Comparison of ENCODE assay signal across 23 cellular contexts in genomic region chr9:107273634-107274033, GRCh38. TPM values are rescaled to one million over a fixed set of nuclear protein-coding genes. Genes with fewer than 3 reads are reported as not detected.
DNase-seq lines count a peak whose midpoint lies in the region; ATAC-seq, FAIRE-seq and TF ChIP-seq lines count a peak whose summit lies in the region.
"Had no signal": no experiment of that assay in that cellular context is flagged by ENCODE, and none has a peak within 500 bp of the region (broad histone marks: within the 10 kb centered on the region; RNA-seq: fewer than 3 reads in every experiment).

No MANE protein-coding gene starts in this region.

- in situ Hi-C loops in GM13977 (cut with MboI; ENCODE audit: low pct_unique_long_range_greater_than_20kb, low sequenced_read_pairs, unreplicated experiment) = no loop called here
- in situ Hi-C loops in KBM-7 (cut with MboI; ENCODE audit: low pct_unique_long_range_greater_than_20kb, low sequenced_read_pairs) = no loop called here

- H3K4me1 Mint-ChIP-seq in mesothelial cell of epicardium = peaks cover 21% of the 10 kb centered on the region

- H3K27me3 Mint-ChIP-seq in mesothelial cell of epicardium (ENCODE audit: low read depth) = no peaks in the 10 kb centered on the region

- H3K4me3 ChIP-seq in HUES6 (ENCODE audit: low read depth, low read length) = no peak overlapping the region
- H3K4me3 ChIP-seq: body of pancreas, coronary artery, vagina had no signal

- 0 out of 2 replicates have a peak, but pooled peaks cover 4% of the 10 kb centered on the region for H3K4me1 ChIP-seq in HUES6 (ENCODE audit: control insufficient read depth, insufficient read depth, low read length)
- H3K4me1 ChIP-seq: body of pancreas had no signal

- TF ChIP-seq POLR2A in GM12891 (IDR thresholded peaks at IDR 0.05; ENCODE audit: low read depth, low read length) = no peak

- H3K9ac ChIP-seq in HUES6 (ENCODE audit: low read length) = peak overlapping the region; percentile 11

- H3K36me3 ChIP-seq in HUES6 (ENCODE audit: control insufficient read depth, insufficient read depth, low read length) = no peaks in the 10 kb centered on the region
- H3K36me3 ChIP-seq: vagina, WERI-Rb-1 had no signal

- H3K27me3 ChIP-seq in HUES6 (ENCODE audit: control insufficient read depth, insufficient read depth, low read length) = no peaks in the 10 kb centered on the region
- H3K27me3 ChIP-seq: body of pancreas, foreskin keratinocyte, vagina had no signal

- no peaks in the 10 kb centered on the region for H3K9me3 Mint-ChIP-seq in mesothelial cell of epicardium
- H3K9me3 Mint-ChIP-seq: activated CD4-positive, alpha-beta memory T cell treated with anti-CD3 and anti-CD28 coated beads for 36 hours had no signal

- TF ChIP-seq CTCF in GM10266 (IDR thresholded peaks at IDR 0.05; ENCODE audit: control insufficient read depth, insufficient read depth, low read depth, missing control alignments) (peak; percentile 7), mesothelial cell of epicardium (IDR thresholded peaks at IDR 0.05; ENCODE audit: unreplicated experiment) (no peak), GM13977 (IDR thresholded peaks at IDR 0.05; ENCODE audit: extremely low read depth, insufficient read depth, missing control alignments) (no peak)

- H3K36me3 Mint-ChIP-seq in mesothelial cell of epicardium = no peaks in the 10 kb centered on the region
- H3K36me3 Mint-ChIP-seq: activated CD4-positive, alpha-beta memory T cell treated with anti-CD3 and anti-CD28 coated beads for 36 hours had no signal

- DNase-seq in GM10266 (ENCODE audit: extremely low spot score) = no peak
- DNase-seq in mesothelial cell of epicardium (ENCODE audit: low spot score in 2 of 2, unreplicated experiment in 2 of 2) = no peak
- DNase-seq in GM13977 (ENCODE audit: low spot score) = no peak
- DNase-seq in NCI-H2171 treated with DMSO at 0.1 percent for 48 hours (lab: John Stamatoyannopoulos, UW) = no peak
- no peak for DNase-seq in GM12891 (ENCODE audit: insufficient read length, low spot score)
- DNase-seq in KBM-7 = no peak
- DNase-seq: activated CD4-positive, alpha-beta memory T cell treated with anti-CD3 and anti-CD28 coated beads for 36 hours; activated naive CD4-positive, alpha-beta T cell treated with anti-CD3 and anti-CD28 coated beads, Interleukin-2, amount 50 U/mL, for 16 hours; activated T-cell treated with anti-CD3 and anti-CD28 coated beads, Interleukin-2, amount 50 U/mL, for 1 hour; body of pancreas; foreskin keratinocyte; hypothalamus; NCI-H1436; NCI-H446; retina; SHP77 treated with DMSO at 0.1 percent for 48 hours; stimulated activated naive CD8-positive, alpha-beta T cell treated with anti-CD3 and anti-CD28 coated beads, Interleukin-15, Interleukin-2, amounts not matched to agents 100 U/mL and 50 U/mL, for 24 hours; WERI-Rb-1 had no signal

- peak; percentile 8 for ATAC-seq in GM21390 (IDR thresholded peaks at IDR 0.05; ENCODE audit: unreplicated experiment)
- ATAC-seq: body of pancreas; foreskin keratinocyte; stimulated activated naive CD8-positive, alpha-beta T cell treated with anti-CD3 and anti-CD28 coated beads, Interleukin-15, Interleukin-2, amounts not matched to agents 100 U/mL and 50 U/mL, for 24 hours had no signal

- H3K27ac Mint-ChIP-seq in mesothelial cell of epicardium = peak overlapping the region; percentile 33
- H3K27ac Mint-ChIP-seq: activated CD4-positive, alpha-beta memory T cell treated with anti-CD3 and anti-CD28 coated beads for 36 hours had no signal

- FAIRE-seq in GM12891 (lab: Jason Lieb, UNC) = no peak
- FAIRE-seq: HTR-8/SVneo had no signal

- H3K27ac ChIP-seq in HUES6 (ENCODE audit: low read depth, low read length) = no peak overlapping the region
- H3K27ac ChIP-seq: body of pancreas, coronary artery, foreskin keratinocyte, vagina, WERI-Rb-1 had no signal

- no peaks in the 10 kb centered on the region for H3K9me3 ChIP-seq in HUES6 (ENCODE audit: control insufficient read depth, insufficient read depth, low read depth, low read length)
- H3K9me3 ChIP-seq: body of pancreas, vagina had no signal

- H3K4me3 Mint-ChIP-seq in mesothelial cell of epicardium = no peak overlapping the region
- H3K4me3 Mint-ChIP-seq: activated CD4-positive, alpha-beta memory T cell treated with anti-CD3 and anti-CD28 coated beads for 36 hours had no signal

TF ChIP-seq in GM12891, 5 proteins besides CTCF, POLR2A, EP300 and RAD21:
- TF ChIP-seq SPI1 (IDR thresholded peaks at IDR 0.05; ENCODE audit: low read depth, low read length) (no peak), PAX5 (IDR thresholded peaks at IDR 0.05; ENCODE audit: insufficient read depth, low read length, severe bottlenecking) (no peak), TAF1 (IDR thresholded peaks at IDR 0.05; ENCODE audit: low read depth, low read length) (no peak), POLR2AphosphoS5 (IDR thresholded peaks at IDR 0.05; ENCODE audit: low read depth, low read length) (no peak), POU2F2 (IDR thresholded peaks at IDR 0.05; ENCODE audit: low read depth, low read length) (no peak)
TF ChIP-seq in GM12891: peak in this region for 0.

RNA-seq across cellular contexts. Expression of gene RAD23B, which starts 9.4 kb away (rescaled TPM):
- 97.5 to 105 TPM (median 101 TPM) in 3 replicates for total RNA-seq in mesothelial cell of epicardium
- 48.3 TPM for polyA plus RNA-seq in GM12891 (2012; ENCODE audit: low read depth, missing spikeins)
